ENCODE assay signal across 8 cellular contexts in genomic region chr17:78250891-78251772, GRCh38. TPM values are rescaled to one million over a fixed set of nuclear protein-coding genes. Genes with fewer than 3 reads are reported as not detected.
DNase-seq lines count a peak whose midpoint lies in the region; ATAC-seq and TF ChIP-seq lines count a peak whose summit lies in the region.

No MANE protein-coding gene starts in this region.

- no peak overlapping the region for H3K27ac ChIP-seq in HUES6 (ENCODE audit: low read depth, low read length)

- peak; percentile 53 for ATAC-seq in GM19025 (IDR thresholded peaks at IDR 0.05; ENCODE audit: low read depth, unreplicated experiment)
- peak; percentile 44 for ATAC-seq in effector memory CD8-positive, alpha-beta T cell (replicated peaks)

- DNase-seq in AG09309 (ENCODE audit: low read depth) = no peak
- DNase-seq in NOMO-1 treated with dmso at 0.1 percent for 144 hours (lab: John Stamatoyannopoulos, UW; ENCODE audit: unreplicated experiment) = peak; percentile 76
- DNase-seq in activated CD8-positive, alpha-beta memory T cell treated with anti-CD3 and anti-CD28 coated beads for 4 hours (ENCODE audit: low read depth in 2 of 2) = peak; percentile 60 to 72
- peak; percentile 79 to 81 (median 79) for DNase-seq in effector memory CD8-positive, alpha-beta T cell
- DNase-seq in mesenteric fat pad (ENCODE audit: low spot score) = peak; percentile 96
- DNase-seq in stimulated activated CD8-positive, alpha-beta memory T cell treated with anti-CD3 and anti-CD28 coated beads, Interleukin-15, amount 100 ng/mL, for 4 hours (ENCODE audit: low read depth in 2 of 2) = peak; percentile 60 to 72

- H3K4me1 ChIP-seq in HUES6 (ENCODE audit: control insufficient read depth, insufficient read depth, low read length) = peaks cover 36% of the 10 kb centered on the region

- H3K9me3 ChIP-seq in HUES6 (ENCODE audit: control insufficient read depth, insufficient read depth, low read depth, low read length) = no peaks in the 10 kb centered on the region

- H3K27me3 Mint-ChIP-seq in effector memory CD8-positive, alpha-beta T cell = no peaks in the 10 kb centered on the region

- peaks cover 26 to 35% of the 10 kb centered on the region in 2 donors for H3K4me1 Mint-ChIP-seq in effector memory CD8-positive, alpha-beta T cell (ENCODE audit: low read depth in 2 of 2)

- no peaks in the 10 kb centered on the region for H3K36me3 ChIP-seq in HUES6 (ENCODE audit: control insufficient read depth, insufficient read depth, low read length)

- peaks cover 11% of the 10 kb centered on the region for H3K36me3 Mint-ChIP-seq in effector memory CD8-positive, alpha-beta T cell (ENCODE audit: insufficient read depth)

- H3K9me3 Mint-ChIP-seq in effector memory CD8-positive, alpha-beta T cell = no peaks in the 10 kb centered on the region

- no peak overlapping the region for H3K9ac ChIP-seq in HUES6 (ENCODE audit: low read length)

- H3K4me3 ChIP-seq in AG09309 (ENCODE audit: control insufficient read depth, low read depth, low read length) (no peak overlapping the region), HUES6 (ENCODE audit: low read depth, low read length) (peak overlapping the region; percentile 22; the same call in 1 of the 2 replicates)

- TF ChIP-seq CTCF in AG09309 (IDR thresholded peaks at IDR 0.05; ENCODE audit: control insufficient read depth, insufficient read depth, low read depth, low read length, missing control alignments) = peak; percentile 100

- peak overlapping the region in 1 of 2 donors; percentile 75 for H3K27ac Mint-ChIP-seq in effector memory CD8-positive, alpha-beta T cell

- no peaks in the 10 kb centered on the region for H3K27me3 ChIP-seq in HUES6 (ENCODE audit: control insufficient read depth, insufficient read depth, low read length)

- peak overlapping the region; percentile 71 to 73 for H3K4me3 Mint-ChIP-seq in effector memory CD8-positive, alpha-beta T cell

RNA-seq across cellular contexts. Expression of gene TMEM235, which starts 19.7 kb away (rescaled TPM):
- not detected for total RNA-seq in mesenteric fat pad

RNA-seq across cellular contexts. Expression of gene BIRC5, which starts 37.1 kb away (rescaled TPM):
- total RNA-seq in mesenteric fat pad = not detected
